ENCODE assay signal across 8 cellular contexts in the genomic region with DNA sequence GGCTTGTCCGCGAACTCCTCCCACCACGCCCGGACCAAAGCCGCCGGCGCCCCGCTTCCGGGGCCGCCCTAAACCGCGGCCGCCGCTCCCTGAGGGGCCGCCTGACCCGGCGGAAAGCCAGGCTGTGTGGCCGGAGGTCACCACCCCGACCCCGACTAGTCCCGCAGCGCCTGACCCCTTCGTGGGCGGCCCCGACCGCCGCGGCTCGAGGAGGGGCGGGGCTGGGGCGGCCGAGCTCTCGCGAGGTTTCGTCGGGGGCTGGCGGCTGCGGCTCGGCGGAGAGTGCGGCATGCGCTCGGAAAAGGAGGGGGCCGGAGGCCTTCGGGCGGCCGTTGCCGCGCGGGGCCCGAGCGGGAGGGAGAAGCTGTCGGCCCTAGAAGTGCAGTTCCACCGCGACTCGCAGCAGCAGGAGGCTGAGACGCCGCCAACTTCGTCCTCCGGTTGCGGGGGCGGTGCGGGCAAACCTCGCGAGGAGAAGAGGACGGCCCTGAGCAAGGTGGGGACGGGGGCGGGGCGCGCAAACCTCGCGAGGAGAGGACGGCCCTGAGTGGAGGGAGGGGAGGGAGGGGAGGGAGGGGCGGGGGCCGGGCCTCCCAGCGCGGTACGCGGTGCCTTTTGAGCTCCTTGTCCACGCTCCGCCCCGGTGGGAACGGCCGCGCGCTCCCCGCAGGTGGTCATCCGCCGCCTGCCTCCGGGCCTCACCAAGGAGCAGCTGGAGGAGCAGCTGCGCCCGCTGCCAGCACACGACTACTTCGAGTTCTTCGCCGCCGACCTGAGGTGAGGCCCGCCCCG. TPM values are rescaled to one million over a fixed set of nuclear protein-coding genes. Genes with fewer than 3 reads are reported as not detected.
DNase-seq lines count a peak whose midpoint lies in the region; ATAC-seq and TF ChIP-seq lines count a peak whose summit lies in the region.

A gene with protein sequence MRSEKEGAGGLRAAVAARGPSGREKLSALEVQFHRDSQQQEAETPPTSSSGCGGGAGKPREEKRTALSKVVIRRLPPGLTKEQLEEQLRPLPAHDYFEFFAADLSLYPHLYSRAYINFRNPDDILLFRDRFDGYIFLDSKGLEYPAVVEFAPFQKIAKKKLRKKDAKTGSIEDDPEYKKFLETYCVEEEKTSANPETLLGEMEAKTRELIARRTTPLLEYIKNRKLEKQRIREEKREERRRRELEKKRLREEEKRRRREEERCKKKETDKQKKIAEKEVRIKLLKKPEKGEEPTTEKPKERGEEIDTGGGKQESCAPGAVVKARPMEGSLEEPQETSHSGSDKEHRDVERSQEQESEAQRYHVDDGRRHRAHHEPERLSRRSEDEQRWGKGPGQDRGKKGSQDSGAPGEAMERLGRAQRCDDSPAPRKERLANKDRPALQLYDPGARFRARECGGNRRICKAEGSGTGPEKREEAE (plus strand): TSS at position 251 of the 792 bp plus-strand sequence. CDS start 39 bp downstream, at position 290.

- CTCF ChIA-PET in activated CD4-positive, alpha-beta T cell treated with anti-CD3 and anti-CD28 coated beads for 36 hours (lab: Charles Lee), result interaction anchor here (1.1 kb wide), 1 partner anchor 31 kb away, joined by 3 read pairs; no protein-coding TSS in a partner anchor

- peaks cover 36% of the 10 kb centered on the region for H3K36me3 Mint-ChIP-seq in activated CD4-positive, alpha-beta T cell treated with anti-CD3 and anti-CD28 coated beads for 36 hours (ENCODE audit: low read depth)

- peak; percentile 95 for DNase-seq in AG20443 (ENCODE audit: low spot score)
- DNase-seq in NCI-H460 (ENCODE audit: extremely low read depth, low read depth), result peak; percentile 83
- DNase-seq in activated CD4-positive, alpha-beta T cell treated with anti-CD3 and anti-CD28 coated beads for 36 hours, result peak; percentile 95
- peak; percentile 96 for DNase-seq in choroid plexus epithelial cell (ENCODE audit: low read depth)
- DNase-seq in kidney tubule cell (ENCODE audit: low spot score), result peak; percentile 91
- peak; percentile 72 to 84 (median 78) for DNase-seq in stimulated activated CD4-positive, alpha-beta T cell treated with anti-CD3 and anti-CD28 coated beads, Interleukin-1b, Interleukin-23, amount 100 ng/mL, for 24 hours (ENCODE audit: low read depth in 4 of 4, low spot score in 1 of 4)

- H3K4me3 Mint-ChIP-seq in activated CD4-positive, alpha-beta T cell treated with anti-CD3 and anti-CD28 coated beads for 36 hours, result peak within 1 kb of the TSS; percentile 84

- H3K9me3 Mint-ChIP-seq in activated CD4-positive, alpha-beta T cell treated with anti-CD3 and anti-CD28 coated beads for 36 hours (ENCODE audit: low read depth), result no peaks in the 10 kb centered on the region

- POLR2A ChIA-PET in activated CD4-positive, alpha-beta T cell treated with anti-CD3 and anti-CD28 coated beads for 36 hours (lab: Charles Lee), result interaction anchor here (1.6 kb wide), 1 partner anchor 32 kb away, joined by 12 read pairs; no protein-coding TSS in a partner anchor

- H3K27ac Mint-ChIP-seq in activated CD4-positive, alpha-beta T cell treated with anti-CD3 and anti-CD28 coated beads for 36 hours, result peak within 1 kb of the TSS; percentile 99

- TF ChIP-seq CTCF in choroid plexus epithelial cell (conservative IDR thresholded peaks at IDR 0.05; ENCODE audit: low read depth, low read length), result no peak

- no peaks in the 10 kb centered on the region for H3K27me3 Mint-ChIP-seq in activated CD4-positive, alpha-beta T cell treated with anti-CD3 and anti-CD28 coated beads for 36 hours

- H3K4me1 Mint-ChIP-seq in activated CD4-positive, alpha-beta T cell treated with anti-CD3 and anti-CD28 coated beads for 36 hours, result peaks cover 50% of the 10 kb centered on the region

- ATAC-seq in GM19035 (IDR thresholded peaks at IDR 0.05; ENCODE audit: unreplicated experiment) (peak; percentile 72), HG03342 (IDR thresholded peaks at IDR 0.05; ENCODE audit: unreplicated experiment) (peak; percentile 69)
- ATAC-seq in activated CD4-positive, alpha-beta T cell treated with anti-CD3 and anti-CD28 coated beads for 36 hours, result peak; percentile 83

- H3K4me3 ChIP-seq in choroid plexus epithelial cell (ENCODE audit: low read depth, low read length), result peak within 1 kb of the TSS; percentile 84

- intact Hi-C loops in activated CD4-positive, alpha-beta T cell treated with anti-CD3 and anti-CD28 coated beads for 36 hours (cut with DNase I, micrococcal nuclease), result loop anchor here (1.0 to 2.0 kb wide), 4 partner anchors 33 to 216 kb away; a partner anchor contains a TSS

RNA-seq across cellular contexts. Expression of the gene that starts here (rescaled TPM):
- 22.2 and 27.2 TPM in 2 replicates for total RNA-seq in NCI-H460 (2014; rRNA removed; shearing (Covaris generic))
- 58.2 and 77.0 TPM in 2 replicates for polyA plus RNA-seq in NCI-H460 (2014; cell fraction: nucleus; rRNA removed)
- total RNA-seq in activated CD4-positive, alpha-beta T cell treated with anti-CD3 and anti-CD28 coated beads for 36 hours, result 10 to 100 TPM; 41.1 to 43.3 TPM

Comparison
In these comparisons a context has a peak if more than half of its experiments do, and no peak if none do; other contexts are left out.
1. Peak in every context shown above with its lines: DNase-seq, ATAC-seq and H3K4me3 ChIP-seq.